1 cellular context compared by ENCODE assay signal in the genomic region with DNA sequence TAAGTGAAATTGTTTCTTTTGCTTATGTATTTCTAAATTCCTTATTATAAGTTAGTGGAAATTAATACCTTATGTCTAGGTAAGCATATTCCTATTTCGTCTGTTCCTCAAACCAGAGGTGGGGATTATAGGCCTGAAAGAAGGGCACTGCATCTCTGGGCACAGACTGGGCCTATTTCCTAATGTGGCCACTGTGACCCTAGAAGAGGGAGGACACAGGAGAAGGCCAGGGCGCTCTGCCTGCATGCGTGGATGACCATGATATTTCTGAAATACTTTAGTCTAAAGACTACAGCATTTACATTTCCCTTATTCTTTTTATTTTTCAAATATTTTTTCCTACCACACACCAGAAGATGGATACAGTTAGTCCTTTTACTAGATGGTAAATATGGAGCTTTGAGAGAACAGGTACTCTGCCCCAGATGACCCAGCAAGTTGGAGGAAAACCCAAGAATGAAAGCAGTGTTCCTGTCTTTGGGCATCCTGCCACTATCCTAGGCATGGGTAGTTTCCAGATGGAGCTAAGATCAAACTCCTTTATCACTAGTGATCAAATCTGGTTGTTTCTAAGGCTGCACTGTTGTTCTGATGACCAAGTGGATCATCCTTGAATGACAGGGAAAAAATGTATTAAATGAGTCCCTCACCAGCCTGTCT.
TF ChIP-seq lines count a peak whose summit lies in the region.

No MANE protein-coding gene starts in this region.

TF ChIP-seq in WTC11, 78 proteins besides CTCF, POLR2A, EP300 and RAD21 (continued from another document):
- TF ChIP-seq, protein P1, sequence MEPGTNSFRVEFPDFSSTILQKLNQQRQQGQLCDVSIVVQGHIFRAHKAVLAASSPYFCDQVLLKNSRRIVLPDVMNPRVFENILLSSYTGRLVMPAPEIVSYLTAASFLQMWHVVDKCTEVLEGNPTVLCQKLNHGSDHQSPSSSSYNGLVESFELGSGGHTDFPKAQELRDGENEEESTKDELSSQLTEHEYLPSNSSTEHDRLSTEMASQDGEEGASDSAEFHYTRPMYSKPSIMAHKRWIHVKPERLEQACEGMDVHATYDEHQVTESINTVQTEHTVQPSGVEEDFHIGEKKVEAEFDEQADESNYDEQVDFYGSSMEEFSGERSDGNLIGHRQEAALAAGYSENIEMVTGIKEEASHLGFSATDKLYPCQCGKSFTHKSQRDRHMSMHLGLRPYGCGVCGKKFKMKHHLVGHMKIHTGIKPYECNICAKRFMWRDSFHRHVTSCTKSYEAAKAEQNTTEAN (CRISPR knock-in tag; IDR thresholded peaks at IDR 0.05): no peak
- TF ChIP-seq ZNF423 (CRISPR knock-in tag; IDR thresholded peaks at IDR 0.05): no peak
- TF ChIP-seq, protein P2, sequence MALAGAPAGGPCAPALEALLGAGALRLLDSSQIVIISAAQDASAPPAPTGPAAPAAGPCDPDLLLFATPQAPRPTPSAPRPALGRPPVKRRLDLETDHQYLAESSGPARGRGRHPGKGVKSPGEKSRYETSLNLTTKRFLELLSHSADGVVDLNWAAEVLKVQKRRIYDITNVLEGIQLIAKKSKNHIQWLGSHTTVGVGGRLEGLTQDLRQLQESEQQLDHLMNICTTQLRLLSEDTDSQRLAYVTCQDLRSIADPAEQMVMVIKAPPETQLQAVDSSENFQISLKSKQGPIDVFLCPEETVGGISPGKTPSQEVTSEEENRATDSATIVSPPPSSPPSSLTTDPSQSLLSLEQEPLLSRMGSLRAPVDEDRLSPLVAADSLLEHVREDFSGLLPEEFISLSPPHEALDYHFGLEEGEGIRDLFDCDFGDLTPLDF (CRISPR knock-in tag; IDR thresholded peaks at IDR 0.05): no peak
